11 cellular contexts compared by ENCODE assay signal in the genomic region with DNA sequence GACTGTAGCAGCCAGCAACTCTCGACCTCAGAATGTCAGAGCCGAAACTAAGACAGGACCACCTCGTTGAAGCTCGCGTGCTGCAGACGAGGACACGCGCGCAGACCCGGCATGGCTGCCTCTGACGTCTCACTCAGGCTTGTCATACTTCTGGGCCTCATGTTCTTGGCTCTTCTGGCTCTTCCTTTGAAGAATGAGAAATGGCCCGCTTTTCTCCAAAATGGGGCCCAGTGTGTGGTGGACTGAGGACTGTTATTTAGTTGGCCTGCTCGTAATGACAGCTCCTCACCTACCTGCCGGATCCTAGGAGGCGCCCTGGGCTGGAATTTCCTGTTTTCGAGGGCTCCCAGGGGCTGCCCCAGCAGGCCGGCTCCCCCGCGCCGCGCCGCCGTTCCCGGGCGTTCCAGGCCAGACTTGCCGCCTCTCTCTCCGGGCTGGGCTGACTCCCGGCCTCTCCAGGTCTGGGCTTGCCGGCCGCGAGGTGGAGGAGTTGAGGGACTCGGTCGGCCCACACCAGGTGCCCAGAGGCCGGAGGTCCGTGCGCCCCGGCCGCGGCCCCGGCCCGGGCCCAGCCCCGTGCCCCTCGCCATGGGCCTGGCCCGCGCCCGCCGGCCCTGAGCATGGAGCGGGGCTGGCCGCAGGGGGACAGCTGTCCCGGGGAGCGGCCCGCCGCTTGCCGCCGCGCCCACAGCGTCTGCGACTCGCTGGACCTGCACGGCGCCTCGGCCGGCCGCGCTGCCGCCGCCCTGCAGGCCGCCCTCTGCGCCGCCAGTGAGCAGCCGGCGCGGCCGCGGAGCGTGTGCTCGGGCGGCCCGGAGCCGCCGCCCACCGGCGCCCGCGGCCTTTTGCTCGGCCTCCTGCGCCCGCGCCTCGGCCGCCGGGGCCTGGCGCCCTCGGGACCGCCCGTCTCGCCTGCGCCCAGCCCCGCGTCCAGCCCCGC. TPM values are rescaled to one million over a fixed set of nuclear protein-coding genes. Genes with fewer than 3 reads are reported as not detected.
DNase-seq lines count a peak whose midpoint lies in the region; ATAC-seq and TF ChIP-seq lines count a peak whose summit lies in the region.
"Had no signal": no experiment of that assay in that cellular context is flagged by ENCODE, and none has a peak within 500 bp of the region (broad histone marks: within the 10 kb centered on the region; RNA-seq: fewer than 3 reads in every experiment).

No MANE protein-coding gene starts in this region.

- TF ChIP-seq CTCF in HFF-Myc (IDR thresholded peaks at IDR 0.05; ENCODE audit: low read depth, low read length, missing control alignments) = no peak
- no peak for TF ChIP-seq CTCF in testis (IDR thresholded peaks at IDR 0.05)

- H3K4me3 ChIP-seq in HFF-Myc (replicated peaks; ENCODE audit: low read depth, low read length) = peak overlapping the region; percentile 14; the same call in 1 of the 2 replicates
- H3K4me3 ChIP-seq in iPS-18c (ENCODE audit: insufficient read depth, low read depth, low read length) = peak overlapping the region; percentile 24
- peak overlapping the region; percentile 17 to 22 for H3K4me3 ChIP-seq in testis
- H3K4me3 ChIP-seq: ovary, SK-N-MC had no signal

- WGBS in testis, 2 donors = 40 to 77% methylated on average over 26 to 65 of the region's 101 CpGs

- H3K4me3 Mint-ChIP-seq in activated naive CD8-positive, alpha-beta T cell = peak overlapping the region; percentile 53
- no peak overlapping the region for H3K4me3 Mint-ChIP-seq in stimulated activated naive B cell treated with anti-CD40 and anti-IgM and Interleukin-4, amounts not matched to agents 10 μg/mL and 1 μg/mL and 100 μg/mL, for 72 hours

- DNase-seq in HFF-Myc (ENCODE audit: extremely low read depth, low read depth) (no peak), testis (no peak), NK-92 (lab: John Stamatoyannopoulos, UW; ENCODE audit: unreplicated experiment) (no peak), SKM-1 (lab: John Stamatoyannopoulos, UW; ENCODE audit: unreplicated experiment) (no peak)
- no peak for DNase-seq in stimulated activated naive B cell treated with anti-CD40 and anti-IgM and Interleukin-4, amounts not matched to agents 10 μg/mL and 1 μg/mL and 100 μg/mL, for 72 hours
- DNase-seq: caudate nucleus, ovary had no signal

- H3K36me3 Mint-ChIP-seq in activated naive CD8-positive, alpha-beta T cell = no peaks in the 10 kb centered on the region
- no peaks in the 10 kb centered on the region for H3K36me3 Mint-ChIP-seq in stimulated activated naive B cell treated with anti-CD40 and anti-IgM and Interleukin-4, amounts not matched to agents 10 μg/mL and 1 μg/mL and 100 μg/mL, for 72 hours

- no peaks in the 10 kb centered on the region for H3K36me3 ChIP-seq in testis (ENCODE audit: low read depth, missing control alignments)
- H3K36me3 ChIP-seq: ovary had no signal

- peaks cover 10% of the 10 kb centered on the region for H3K4me1 Mint-ChIP-seq in activated naive CD8-positive, alpha-beta T cell (ENCODE audit: low read depth)
- H3K4me1 Mint-ChIP-seq in stimulated activated naive B cell treated with anti-CD40 and anti-IgM and Interleukin-4, amounts not matched to agents 10 μg/mL and 1 μg/mL and 100 μg/mL, for 72 hours = peaks cover 0 to 2% of the 10 kb centered on the region in 2 donors

- TF ChIP-seq POLR2A in testis (IDR thresholded peaks at IDR 0.05) = no peak

- H3K27ac Mint-ChIP-seq in activated naive CD8-positive, alpha-beta T cell = no peak overlapping the region
- H3K27ac Mint-ChIP-seq in stimulated activated naive B cell treated with anti-CD40 and anti-IgM and Interleukin-4, amounts not matched to agents 10 μg/mL and 1 μg/mL and 100 μg/mL, for 72 hours = no peak overlapping the region

- intact Hi-C loops in testis (cut with DNase I; ENCODE audit: low total_unique reads) = no loop called here

- H3K27me3 ChIP-seq in testis = no peaks in the 10 kb centered on the region
- H3K27me3 ChIP-seq: ovary had no signal

- no peak overlapping the region for H3K27ac ChIP-seq in testis
- H3K27ac ChIP-seq: ovary, SK-N-MC had no signal

- H3K4me1 ChIP-seq in testis = no peaks in the 10 kb centered on the region

- no peak for ATAC-seq in stimulated activated naive B cell treated with anti-CD40 and anti-IgM and Interleukin-4, amounts not matched to agents 10 μg/mL and 1 μg/mL and 100 μg/mL, for 72 hours (replicated peaks)

- H3K27me3 Mint-ChIP-seq in activated naive CD8-positive, alpha-beta T cell = peaks cover 4% of the 10 kb centered on the region
- peaks cover 42 to 60% of the 10 kb centered on the region in 2 donors for H3K27me3 Mint-ChIP-seq in stimulated activated naive B cell treated with anti-CD40 and anti-IgM and Interleukin-4, amounts not matched to agents 10 μg/mL and 1 μg/mL and 100 μg/mL, for 72 hours

- H3K9me3 Mint-ChIP-seq in activated naive CD8-positive, alpha-beta T cell (ENCODE audit: low read depth) = no peaks in the 10 kb centered on the region
- H3K9me3 Mint-ChIP-seq in stimulated activated naive B cell treated with anti-CD40 and anti-IgM and Interleukin-4, amounts not matched to agents 10 μg/mL and 1 μg/mL and 100 μg/mL, for 72 hours = no peaks in the 10 kb centered on the region
- H3K9me3 Mint-ChIP-seq: IgD-negative memory B cell had no signal

- H3K9me3 ChIP-seq in iPS-18c (ENCODE audit: control insufficient read depth, insufficient read depth, low read length) (no peaks in the 10 kb centered on the region), testis (no peaks in the 10 kb centered on the region)
- H3K9me3 ChIP-seq: ovary had no signal

RNA-seq across cellular contexts. Expression of gene AGAP3, which starts 28.1 kb away (rescaled TPM):
- 10 to 100 TPM; 65.6 to 90.5 TPM for total RNA-seq in testis
- polyA plus RNA-seq in testis (ENCODE audit: insufficient read depth, low read depth, low replicate concordance) = 44.1 TPM

RNA-seq across cellular contexts. Expression of gene TMUB1, which starts 31.1 kb away (rescaled TPM):
- 10 to 100 TPM; 63.2 to 68.7 TPM for total RNA-seq in testis
- polyA plus RNA-seq in testis (ENCODE audit: insufficient read depth, low read depth, low replicate concordance) = 30.8 TPM

RNA-seq across cellular contexts. Expression of gene FASTK, which starts 33.8 kb away (rescaled TPM):
- 100 to 1,000 TPM; 114 to 124 TPM for total RNA-seq in testis
- 60.3 TPM for polyA plus RNA-seq in testis (ENCODE audit: insufficient read depth, low read depth, low replicate concordance)

RNA-seq across cellular contexts. Expression of gene GBX1, which starts 53.1 kb away (rescaled TPM):
- 10 to 100 TPM in 1 of 2 donors, 1 to 10 TPM in 1; 2.9 to 15.6 TPM for total RNA-seq in testis
- polyA plus RNA-seq in testis (ENCODE audit: insufficient read depth, low read depth, low replicate concordance) = 7.2 TPM
- total RNA-seq: ovary had no signal
- polyA plus RNA-seq: IgD-negative memory B cell, ovary had no signal

RNA-seq across cellular contexts. Expression of gene SLC4A2, which starts 55.0 kb away (rescaled TPM):
- 100 to 1,000 TPM; 147 to 153 TPM for total RNA-seq in testis
- 68.9 TPM for polyA plus RNA-seq in testis (ENCODE audit: insufficient read depth, low read depth, low replicate concordance)
